8 cellular contexts compared by ENCODE assay signal in genomic region chr19:21766705-21767064, GRCh38. TPM values are rescaled to one million over a fixed set of nuclear protein-coding genes. Genes with fewer than 3 reads are reported as not detected.
DNase-seq lines count a peak whose midpoint lies in the region; ATAC-seq and TF ChIP-seq lines count a peak whose summit lies in the region.
"Not testable (repeated sequence)": the region's sequence is repeated elsewhere in the genome, so short reads cannot be mapped to it uniquely, and the experiment has no call there.

No MANE protein-coding gene starts in this region.

- H3K9me3 ChIP-seq in DOHH2 (ENCODE audit: control insufficient read depth, insufficient read depth, low read length), result peaks cover 25% of the 10 kb centered on the region
- H3K9me3 ChIP-seq in OCI-LY3 (ENCODE audit: insufficient read depth, low read length), result peaks cover 19% of the 10 kb centered on the region; the same call in 1 of the 2 replicates
- not testable (repeated sequence) for H3K9me3 ChIP-seq in ectodermal cell (ENCODE audit: control insufficient read depth, low read length); iPS-20b (ENCODE audit: insufficient read depth, low read depth, low read length); neutrophil; thoracic aorta

- peak overlapping the region; percentile 90 for H3K27ac Mint-ChIP-seq in activated T-cell treated with anti-CD3 and anti-CD28 coated beads, Interleukin-2, amount 50 U/mL, for 72 hours

- H3K4me3 ChIP-seq in DOHH2 (ENCODE audit: low read length) (peak overlapping the region; percentile 99), OCI-LY3 (ENCODE audit: low read length) (peak overlapping the region; percentile 86), ectodermal cell (ENCODE audit: insufficient read depth, low read depth, low read length) (peak overlapping the region; percentile 79), iPS-20b (ENCODE audit: low read length) (peak overlapping the region; percentile 97), neutrophil (ENCODE audit: low read depth in 1 of 2, low read length in 1 of 2) (peak overlapping the region; percentile 67 to 69), thoracic aorta (peak overlapping the region; percentile 97)

- H3K9me3 Mint-ChIP-seq in activated T-cell treated with anti-CD3 and anti-CD28 coated beads, Interleukin-2, amount 50 U/mL, for 72 hours, result not testable (repeated sequence)

- peak overlapping the region; percentile 92 to 95 for H3K4me3 Mint-ChIP-seq in activated T-cell treated with anti-CD3 and anti-CD28 coated beads, Interleukin-2, amount 50 U/mL, for 72 hours

- H3K27ac ChIP-seq in DOHH2 (ENCODE audit: low read depth, low read length), result peak overlapping the region; percentile 80
- H3K27ac ChIP-seq in OCI-LY3 (ENCODE audit: low read length), result peak overlapping the region; percentile 85
- peak overlapping the region; percentile 99 for H3K27ac ChIP-seq in ectodermal cell (ENCODE audit: insufficient read depth, low read depth, low read length, poor library complexity, severe bottlenecking)
- H3K27ac ChIP-seq in iPS-20b (ENCODE audit: low read length), result not testable (repeated sequence)
- H3K27ac ChIP-seq in neutrophil, result peak overlapping the region; percentile 90
- peak overlapping the region; percentile 69 to 85 for H3K27ac ChIP-seq in thoracic aorta

- 0 out of 2 replicates have a peak overlapping the region, but pooled peaks have one; percentile 64 for H2AFZ ChIP-seq in OCI-LY3 (ENCODE audit: low read depth, low read length)

- not testable (repeated sequence) for H3K27me3 Mint-ChIP-seq in activated T-cell treated with anti-CD3 and anti-CD28 coated beads, Interleukin-2, amount 50 U/mL, for 72 hours (ENCODE audit: low read depth)

- peak in 1 of 2 donors; percentile 4 for DNase-seq in activated T-cell treated with anti-CD3 and anti-CD28 coated beads, Interleukin-2, amount 50 U/mL, for 72 hours
- DNase-seq in thoracic aorta (ENCODE audit: low spot score), result not testable (repeated sequence)

- not testable (repeated sequence) for H3K27me3 ChIP-seq in DOHH2 (ENCODE audit: control insufficient read depth, low read length); OCI-LY3 (ENCODE audit: low read depth, low read length); ectodermal cell (ENCODE audit: control insufficient read depth, insufficient read depth, low read length, poor library complexity, severe bottlenecking); iPS-20b (ENCODE audit: insufficient read depth, low read length); neutrophil; thoracic aorta (replicated peaks; ENCODE audit: insufficient read depth)

- peaks cover 21% of the 10 kb centered on the region for H3K4me1 Mint-ChIP-seq in activated T-cell treated with anti-CD3 and anti-CD28 coated beads, Interleukin-2, amount 50 U/mL, for 72 hours (ENCODE audit: low read depth)

- 5% methylated on average over 15 to 19 of the region's 19 CpGs for WGBS in ectodermal cell, 2 experiments

- not testable (repeated sequence) for TF ChIP-seq CTCF in DOHH2 (IDR thresholded peaks at IDR 0.05; ENCODE audit: low read depth, low read length, poor library complexity, severe bottlenecking); OCI-LY3 (IDR thresholded peaks at IDR 0.05; ENCODE audit: low read depth, low read length); neutrophil (IDR thresholded peaks at IDR 0.05); thoracic aorta (IDR thresholded peaks at IDR 0.05)

- H3K4me1 ChIP-seq in DOHH2 (ENCODE audit: control insufficient read depth, low read length); OCI-LY3 (ENCODE audit: low read length); ectodermal cell (ENCODE audit: control insufficient read depth, insufficient read depth, low read length); iPS-20b (ENCODE audit: insufficient read depth, low read length); thoracic aorta (ENCODE audit: control insufficient read depth in 1 of 2, low read depth in 2 of 2): not testable (repeated sequence)
- H3K4me1 ChIP-seq in neutrophil (ENCODE audit: control insufficient read depth in 1 of 2, insufficient read depth in 1 of 2, low read depth in 1 of 2, low read length in 1 of 2), result peaks cover 9 to 10% of the 10 kb centered on the region in 2 experiments

- H4K20me1 ChIP-seq in DOHH2 (ENCODE audit: control insufficient read depth, insufficient read depth, low read depth, low read length); OCI-LY3 (ENCODE audit: insufficient read depth, low read length): not testable (repeated sequence)

- H3K4me2 ChIP-seq in DOHH2 (ENCODE audit: low read length) (peak overlapping the region; percentile 71), OCI-LY3 (ENCODE audit: low read length) (peak overlapping the region; percentile 63)

- H3K9ac ChIP-seq in OCI-LY3 (ENCODE audit: low read length), result peak overlapping the region; percentile 83
- peak overlapping the region; percentile 91 for H3K9ac ChIP-seq in iPS-20b (ENCODE audit: low read depth, low read length)

- peaks cover 39% of the 10 kb centered on the region for H3K79me2 ChIP-seq in DOHH2 (ENCODE audit: control insufficient read depth, low read length)
- peaks cover 45% of the 10 kb centered on the region for H3K79me2 ChIP-seq in OCI-LY3 (ENCODE audit: low read length)

- H3K9me2 ChIP-seq in DOHH2 (replicated peaks; ENCODE audit: control insufficient read depth, low read length), result not testable (repeated sequence)

- H3K36me3 Mint-ChIP-seq in activated T-cell treated with anti-CD3 and anti-CD28 coated beads, Interleukin-2, amount 50 U/mL, for 72 hours (ENCODE audit: insufficient read depth in 2 of 2), result peaks cover 14 to 33% of the 10 kb centered on the region in 2 donors

- ATAC-seq in HG02623 (IDR thresholded peaks at IDR 0.05; ENCODE audit: unreplicated experiment), result peak; percentile 2
- ATAC-seq in activated T-cell treated with anti-CD3 and anti-CD28 coated beads, Interleukin-2, amount 50 U/mL, for 72 hours (replicated peaks in 1 of 2), result peak; percentile 2 to 6
- ATAC-seq in thoracic aorta (ENCODE audit: insufficient number of reproducible peaks, low FRiP score, low read depth), result not testable (repeated sequence)

- H3F3A ChIP-seq in DOHH2 (ENCODE audit: control insufficient read depth, insufficient read depth), result not testable (repeated sequence)

- H3K36me3 ChIP-seq in DOHH2 (ENCODE audit: control insufficient read depth, low read length) (peaks cover 48% of the 10 kb centered on the region), OCI-LY3 (replicated peaks; ENCODE audit: low read depth, low read length) (peaks cover 45% of the 10 kb centered on the region), ectodermal cell (ENCODE audit: control insufficient read depth, insufficient read depth, low read length) (peaks cover 21% of the 10 kb centered on the region), iPS-20b (ENCODE audit: insufficient read depth, low read depth, low read length) (peaks cover 43% of the 10 kb centered on the region), neutrophil (peaks cover 35% of the 10 kb centered on the region)
- H3K36me3 ChIP-seq in thoracic aorta, result not testable (repeated sequence)

RNA-seq across cellular contexts. Expression of gene ZNF100, which starts 0.7 kb away (rescaled TPM):
- total RNA-seq in activated T-cell treated with anti-CD3 and anti-CD28 coated beads, Interleukin-2, amount 50 U/mL, for 72 hours, result 10 to 100 TPM; 25.4 to 26.1 TPM
- 17.0 TPM for polyA plus RNA-seq in ectodermal cell (2013, experiment 1 of 4)
- 17.8 TPM for polyA plus RNA-seq in ectodermal cell (2013, experiment 2 of 4)
- 13.7 TPM for polyA plus RNA-seq in ectodermal cell (2013, experiment 3 of 4)
- 14.6 TPM for polyA plus RNA-seq in ectodermal cell (2013, experiment 4 of 4)
- 1 to 10 TPM; 6.6 to 9.1 TPM for total RNA-seq in thoracic aorta
